Comparison of ENCODE assay signal across 8 cellular contexts in the genomic region with DNA sequence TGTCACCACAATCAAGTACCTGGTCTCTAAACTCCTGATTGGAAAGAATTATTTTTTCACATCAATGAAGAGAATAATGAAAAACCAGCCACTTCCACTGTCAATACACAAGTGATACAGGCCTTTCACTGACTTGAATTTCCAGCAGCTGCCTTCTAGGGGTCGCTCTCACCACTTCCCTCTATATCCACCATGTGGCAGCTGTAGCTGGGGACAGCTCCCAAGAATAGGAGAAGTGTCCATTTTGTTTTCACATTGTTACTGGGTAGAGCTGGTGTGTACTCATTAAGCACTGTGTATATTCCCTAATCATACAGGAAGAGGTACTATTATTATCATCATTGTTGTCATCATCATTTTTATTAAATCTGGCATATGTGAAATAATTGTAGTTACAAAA.
DNase-seq lines count a peak whose midpoint lies in the region; ATAC-seq and TF ChIP-seq lines count a peak whose summit lies in the region.

No MANE protein-coding gene starts in this region.

- H3K79me2 ChIP-seq in MM.1S (ENCODE audit: low read length) (no peaks in the 10 kb centered on the region), OCI-LY3 (ENCODE audit: low read length) (no peaks in the 10 kb centered on the region)

- H3F3A ChIP-seq in MM.1S (ENCODE audit: insufficient read depth, low read length): no peaks in the 10 kb centered on the region

- no CpG with 5 or more reads among the region's 1 CpG for WGBS in iPS DF 6.9 (ENCODE audit: insufficient coverage, insufficient read length)

- DNase-seq in BE2C (peak; percentile 74), MM.1S (peak; percentile 31), iPS DF 6.9 (ENCODE audit: low read depth, low spot score) (peak; percentile 80), T1000 (lab: John Stamatoyannopoulos, UW) (no peak), NCI-H187 treated with DMSO at 0.1 percent for 48 hours (lab: John Stamatoyannopoulos, UW) (no peak), activated gamma-delta T cell treated with Interleukin-2 at 50 U/mL for 16 hours (no peak)
- no peak for DNase-seq in activated T-cell treated with anti-CD3 and anti-CD28 coated beads, Interleukin-2, amount 50 U/mL, for 72 hours

- H2AFZ ChIP-seq in MM.1S (ENCODE audit: low read length): no peak overlapping the region
- no peak overlapping the region for H2AFZ ChIP-seq in OCI-LY3 (ENCODE audit: low read depth, low read length)

- no peaks in the 10 kb centered on the region for H3K27me3 ChIP-seq in BE2C
- no peaks in the 10 kb centered on the region for H3K27me3 ChIP-seq in MM.1S (replicated peaks; ENCODE audit: insufficient read depth, low read length)
- no peaks in the 10 kb centered on the region for H3K27me3 ChIP-seq in OCI-LY3 (ENCODE audit: low read depth, low read length)
- no peaks in the 10 kb centered on the region for H3K27me3 ChIP-seq in iPS DF 6.9 (ENCODE audit: control insufficient read depth, insufficient read depth, low read length)

- H3K9me3 ChIP-seq in BE2C (no peaks in the 10 kb centered on the region), MM.1S (replicated peaks; ENCODE audit: insufficient read depth, low read length) (no peaks in the 10 kb centered on the region), OCI-LY3 (ENCODE audit: insufficient read depth, low read length) (no peaks in the 10 kb centered on the region), iPS DF 6.9 (ENCODE audit: control insufficient read depth, insufficient read depth, low read length) (no peaks in the 10 kb centered on the region)

- no peaks in the 10 kb centered on the region for H3K27me3 Mint-ChIP-seq in activated T-cell treated with anti-CD3 and anti-CD28 coated beads, Interleukin-2, amount 50 U/mL, for 72 hours (ENCODE audit: low read depth)

- H3K4me3 ChIP-seq in BE2C (ENCODE audit: low read depth, low read length) (no peak overlapping the region), MM.1S (ENCODE audit: low read length) (no peak overlapping the region), OCI-LY3 (ENCODE audit: low read length) (no peak overlapping the region), iPS DF 6.9 (ENCODE audit: low read length) (no peak overlapping the region)

- H3K4me2 ChIP-seq in MM.1S (ENCODE audit: low read depth, low read length) (no peak overlapping the region), OCI-LY3 (ENCODE audit: low read length) (no peak overlapping the region)

- H3K9me2 ChIP-seq in MM.1S (replicated peaks; ENCODE audit: insufficient read depth, low read length): no peaks in the 10 kb centered on the region

- no peak overlapping the region for H3K27ac Mint-ChIP-seq in activated T-cell treated with anti-CD3 and anti-CD28 coated beads, Interleukin-2, amount 50 U/mL, for 72 hours

- no peak overlapping the region for H3K9ac ChIP-seq in MM.1S (ENCODE audit: low read length)
- no peak overlapping the region for H3K9ac ChIP-seq in OCI-LY3 (ENCODE audit: low read length)

- H3K27ac ChIP-seq in MM.1S (ENCODE audit: low read length) (no peak overlapping the region), OCI-LY3 (ENCODE audit: low read length) (no peak overlapping the region), iPS DF 6.9 (ENCODE audit: low read length) (no peak overlapping the region)

- peaks cover 1 to 2% of the 10 kb centered on the region in 2 donors for H3K36me3 Mint-ChIP-seq in activated T-cell treated with anti-CD3 and anti-CD28 coated beads, Interleukin-2, amount 50 U/mL, for 72 hours (ENCODE audit: insufficient read depth in 2 of 2)

- H3K4me1 Mint-ChIP-seq in activated T-cell treated with anti-CD3 and anti-CD28 coated beads, Interleukin-2, amount 50 U/mL, for 72 hours (ENCODE audit: low read depth): no peaks in the 10 kb centered on the region

- H3K36me3 ChIP-seq in BE2C: no peaks in the 10 kb centered on the region
- H3K36me3 ChIP-seq in MM.1S (replicated peaks; ENCODE audit: insufficient read depth, low read length): no peaks in the 10 kb centered on the region
- no peaks in the 10 kb centered on the region for H3K36me3 ChIP-seq in OCI-LY3 (replicated peaks; ENCODE audit: low read depth, low read length)
- no peaks in the 10 kb centered on the region for H3K36me3 ChIP-seq in iPS DF 6.9 (ENCODE audit: control insufficient read depth, insufficient read depth, low read length)

- no peak for ATAC-seq in activated T-cell treated with anti-CD3 and anti-CD28 coated beads, Interleukin-2, amount 50 U/mL, for 72 hours (replicated peaks in 1 of 2)

- no peaks in the 10 kb centered on the region for H3K4me1 ChIP-seq in BE2C
- no peaks in the 10 kb centered on the region for H3K4me1 ChIP-seq in MM.1S (ENCODE audit: low read length)
- H3K4me1 ChIP-seq in OCI-LY3 (ENCODE audit: low read length): no peaks in the 10 kb centered on the region
- no peaks in the 10 kb centered on the region for H3K4me1 ChIP-seq in iPS DF 6.9 (ENCODE audit: control insufficient read depth, insufficient read depth, low read length)

- H4K20me1 ChIP-seq in MM.1S (ENCODE audit: insufficient read depth, low read length) (no peaks in the 10 kb centered on the region), OCI-LY3 (ENCODE audit: insufficient read depth, low read length) (no peaks in the 10 kb centered on the region)

- H3K9me3 Mint-ChIP-seq in activated T-cell treated with anti-CD3 and anti-CD28 coated beads, Interleukin-2, amount 50 U/mL, for 72 hours: peaks cover 5 to 8% of the 10 kb centered on the region in 2 donors

- TF ChIP-seq CTCF in BE2C (IDR thresholded peaks at IDR 0.05; ENCODE audit: low read depth, low read length) (peak; percentile 94), MM.1S (IDR thresholded peaks at IDR 0.05; ENCODE audit: low read length) (peak; percentile 66), OCI-LY3 (IDR thresholded peaks at IDR 0.05; ENCODE audit: low read depth, low read length) (peak; percentile 54)

- H3K4me3 Mint-ChIP-seq in activated T-cell treated with anti-CD3 and anti-CD28 coated beads, Interleukin-2, amount 50 U/mL, for 72 hours: no peak overlapping the region

Comparison
In these comparisons a context has a peak if more than half of its experiments do, and no peak if none do; other contexts are left out.
1. DNase-seq: peak in BE2C (single experiment), MM.1S (single experiment) and iPS DF 6.9 (single experiment); none in T1000 (single experiment), NCI-H187 treated with DMSO at 0.1 percent for 48 hours (single experiment), activated gamma-delta T cell treated with Interleukin-2 at 50 U/mL for 16 hours (single experiment) and activated T-cell treated with anti-CD3 and anti-CD28 coated beads, Interleukin-2, amount 50 U/mL, for 72 hours (0 of 2).
2. Peak in every context shown above with its lines, with median percentiles within 50 percentile points of each other: CTCF ChIP-seq.